In the genomic region with DNA sequence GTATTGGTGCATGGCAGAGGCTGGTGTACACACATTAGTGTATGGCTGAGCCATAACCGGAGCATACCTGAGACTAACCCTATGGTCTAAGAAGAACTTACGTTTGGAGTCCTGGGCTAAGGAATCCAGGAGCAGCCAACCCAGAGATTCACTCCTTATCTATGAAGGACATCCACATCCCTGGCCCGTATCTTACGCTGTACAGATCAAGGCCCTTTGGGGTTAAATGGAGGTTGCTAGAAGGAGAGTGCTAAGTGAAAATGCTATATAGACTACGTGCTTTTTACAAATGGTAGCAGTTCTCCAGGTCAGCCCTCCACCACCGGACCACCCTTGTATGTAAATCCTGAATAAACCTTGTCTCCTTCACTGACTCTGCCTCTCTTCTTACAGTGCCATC, we compare ENCODE assay signal across 11 cellular contexts. TPM values are rescaled to one million over a fixed set of nuclear protein-coding genes. Genes with fewer than 3 reads are reported as not detected.
DNase-seq lines count a peak whose midpoint lies in the region; ATAC-seq, FAIRE-seq and TF ChIP-seq lines count a peak whose summit lies in the region.
"Had no signal": no experiment of that assay in that cellular context is flagged by ENCODE, and none has a peak within 500 bp of the region (broad histone marks: within the 10 kb centered on the region; RNA-seq: fewer than 3 reads in every experiment).

No MANE protein-coding gene starts in this region.

- H3K4me3 ChIP-seq in heart right ventricle (peak overlapping the region in 6 of 10 donors; percentile 68 to 84 (median 74)), keratinocyte (ENCODE audit: control insufficient read depth in 2 of 3, extremely low read depth in 1 of 3, insufficient read depth in 2 of 3, low read depth in 1 of 3, low read length in 3 of 3) (peak overlapping the region; percentile 91 to 95 (median 92)), thoracic aorta (peak overlapping the region; percentile 76)

- H3K27me3 Mint-ChIP-seq in activated B cell treated with CpG ODN at 0.5 μM for 24 hours, result no peaks in the 10 kb centered on the region

- DNase-seq in heart right ventricle (no peak), left cardiac atrium (no peak), activated B cell treated with CpG ODN at 0.5 μM for 24 hours (no peak), keratinocyte (ENCODE audit: low read depth, low spot score) (no peak), thoracic aorta (ENCODE audit: low spot score) (no peak), EL (no peak), G401 (ENCODE audit: low spot score) (no peak), kidney glomerular epithelial cell (lab: John Stamatoyannopoulos, UW) (no peak)
- DNase-seq: COR-L47, NCI-H1436 treated with DMSO at 0.1 percent for 48 hours had no signal

- H3K27ac Mint-ChIP-seq in activated B cell treated with CpG ODN at 0.5 μM for 24 hours, result peak overlapping the region; percentile 46
- H3K27ac Mint-ChIP-seq: activated T-helper 1 cell treated with anti-CD3 and anti-CD28 coated beads, Interleukin-12 subunit alpha, Interleukin-12 subunit beta, Interleukin-2, Interleukin-4 antibody, amounts not matched to agents 30 ng/mL and 10 ng/mL and 1 ng/mL, durations not matched to agents 14 hours and 24 hours and 36 hours had no signal

- peaks cover 27% of the 10 kb centered on the region for H3K36me3 Mint-ChIP-seq in activated B cell treated with CpG ODN at 0.5 μM for 24 hours (ENCODE audit: low read depth)

- H3K9me1 ChIP-seq in keratinocyte (ENCODE audit: control insufficient read depth, extremely low read depth, insufficient read depth, low read length), result no peaks in the 10 kb centered on the region

- peak overlapping the region; percentile 98 for H3K9ac ChIP-seq in keratinocyte (ENCODE audit: control insufficient read depth, extremely low read depth, insufficient read depth, low read length)

- peaks cover 11% of the 10 kb centered on the region for H3K4me1 Mint-ChIP-seq in activated B cell treated with CpG ODN at 0.5 μM for 24 hours

- dilution Hi-C loops in keratinocyte (cut with MboI; ENCODE audit: extremely low pct_ligation_motif_present, low sequenced_read_pairs), result no loop called here

- peak overlapping the region; percentile 95 for H3K4me2 ChIP-seq in keratinocyte (ENCODE audit: control insufficient read depth, extremely low read depth, insufficient read depth, low read depth, low read length)

- H3K36me3 ChIP-seq in heart right ventricle (peaks cover 0 to 21% (median 0%) of the 10 kb centered on the region in 9 donors), keratinocyte (ENCODE audit: control insufficient read depth in 2 of 2, extremely low read depth in 1 of 2, insufficient read depth in 2 of 2, low read length in 2 of 2) (peaks cover 2 to 4% of the 10 kb centered on the region in 2 experiments), thoracic aorta (no peaks in the 10 kb centered on the region)

- in situ Hi-C loops in G401 (cut with HindIII; ENCODE audit: low sequenced_read_pairs), result no loop called here

- H2AFZ ChIP-seq in keratinocyte (ENCODE audit: control insufficient read depth, low read length), result no peak overlapping the region

- H3K4me3 Mint-ChIP-seq in activated B cell treated with CpG ODN at 0.5 μM for 24 hours, result no peak overlapping the region
- H3K4me3 Mint-ChIP-seq: activated T-helper 1 cell treated with anti-CD3 and anti-CD28 coated beads, Interleukin-12 subunit alpha, Interleukin-12 subunit beta, Interleukin-2, Interleukin-4 antibody, amounts not matched to agents 30 ng/mL and 10 ng/mL and 1 ng/mL, durations not matched to agents 14 hours and 24 hours and 36 hours had no signal

- peaks cover 50% of the 10 kb centered on the region for H3K79me2 ChIP-seq in keratinocyte (ENCODE audit: control insufficient read depth, insufficient read depth, low read length)

- H3K27ac ChIP-seq in heart right ventricle, result no peak overlapping the region
- H3K27ac ChIP-seq in keratinocyte (ENCODE audit: control insufficient read depth, insufficient read depth, low read length), result peak overlapping the region; percentile 98
- no peak overlapping the region for H3K27ac ChIP-seq in thoracic aorta

- H4K20me1 ChIP-seq in keratinocyte (ENCODE audit: control insufficient read depth, extremely low read depth, insufficient read depth, low read length), result no peaks in the 10 kb centered on the region

- 69 to 70% methylated on average over 6 of the region's 6 CpGs for WGBS in heart right ventricle, 2 donors

- CTCF ChIA-PET in activated B cell treated with CpG ODN at 0.5 μM for 24 hours (lab: Charles Lee), result no interaction called here

- no peaks in the 10 kb centered on the region for H3K27me3 ChIP-seq in heart right ventricle
- H3K27me3 ChIP-seq in keratinocyte (ENCODE audit: control insufficient read depth, extremely low read depth, insufficient read depth, low read length), result no peaks in the 10 kb centered on the region
- no peaks in the 10 kb centered on the region for H3K27me3 ChIP-seq in thoracic aorta (replicated peaks; ENCODE audit: insufficient read depth)

- intact Hi-C loops in heart right ventricle (cut with DNase I) (loop anchor here in 4 of 10 donors (5.0 to 10.0 kb wide), 2 partner anchors 33 to 196 kb away; a partner anchor contains a TSS), left cardiac atrium (cut with DNase I) (no loop called here), activated B cell treated with CpG ODN at 0.5 μM for 24 hours (cut with micrococcal nuclease) (no loop called here)

- ATAC-seq in heart right ventricle (no peak), left cardiac atrium (no peak), activated B cell treated with CpG ODN at 0.5 μM for 24 hours (ENCODE audit: low read depth) (no peak), thoracic aorta (ENCODE audit: insufficient number of reproducible peaks, low FRiP score, low read depth) (no peak)

- POLR2A ChIA-PET in activated B cell treated with CpG ODN at 0.5 μM for 24 hours (lab: Charles Lee), result no interaction called here

- H3K9me3 Mint-ChIP-seq in activated B cell treated with CpG ODN at 0.5 μM for 24 hours, result no peaks in the 10 kb centered on the region
- H3K9me3 Mint-ChIP-seq: activated T-helper 1 cell treated with anti-CD3 and anti-CD28 coated beads, Interleukin-12 subunit alpha, Interleukin-12 subunit beta, Interleukin-2, Interleukin-4 antibody, amounts not matched to agents 30 ng/mL and 10 ng/mL and 1 ng/mL, durations not matched to agents 14 hours and 24 hours and 36 hours had no signal

- FAIRE-seq in keratinocyte (lab: Jason Lieb, UNC), result peak; percentile 34

- H3K4me1 ChIP-seq in heart right ventricle (peaks cover 0 to 39% (median 33%) of the 10 kb centered on the region in 9 donors), keratinocyte (ENCODE audit: control insufficient read depth, extremely low read depth, insufficient read depth, low read length) (peaks cover 25% of the 10 kb centered on the region), thoracic aorta (ENCODE audit: control insufficient read depth in 1 of 2, low read depth in 2 of 2) (peaks cover 23 to 35% of the 10 kb centered on the region in 2 donors)

- H3K9me3 ChIP-seq in heart right ventricle, result no peaks in the 10 kb centered on the region
- no peaks in the 10 kb centered on the region for H3K9me3 ChIP-seq in keratinocyte (ENCODE audit: control insufficient read depth, low read depth, low read length)
- H3K9me3 ChIP-seq in thoracic aorta, result no peaks in the 10 kb centered on the region

- no peak for TF ChIP-seq CTCF in heart right ventricle (IDR thresholded peaks at IDR 0.05)
- TF ChIP-seq CTCF in activated B cell treated with CpG ODN at 0.5 μM for 24 hours (IDR thresholded peaks at IDR 0.05), result no peak
- TF ChIP-seq CTCF in keratinocyte (optimal IDR thresholded peaks at IDR 0.05 in 1 of 3, IDR thresholded peaks at IDR 0.05 in 1 of 3, conservative IDR thresholded peaks at IDR 0.05 in 1 of 3; ENCODE audit: extremely low read depth in 1 of 3, insufficient read depth in 2 of 3, low read length in 3 of 3), result no peak
- no peak for TF ChIP-seq CTCF in thoracic aorta (IDR thresholded peaks at IDR 0.05)

RNA-seq across cellular contexts. Expression of a gene that starts 1.9 kb away (rescaled TPM):
- 10 to 100 TPM; 44.3 to 61.7 (median 53.9) TPM for total RNA-seq in heart right ventricle
- 10 to 100 TPM; 53.8 to 55.9 TPM for polyA plus RNA-seq in heart right ventricle
- total RNA-seq in left cardiac atrium, result 10 to 100 TPM; 48.7 to 56.2 TPM
- total RNA-seq in activated B cell treated with CpG ODN at 0.5 μM for 24 hours, result 38.6 and 38.7 TPM in 2 replicates
- 25.5 to 43.9 TPM (median 31.9 TPM) in 3 replicates for polyA plus RNA-seq in keratinocyte
- polyA plus RNA-seq in keratinocyte (2011; ENCODE audit: low read depth), result 32.1 TPM
- polyA plus RNA-seq in keratinocyte (2011; cell fraction: cytosol; rRNA removed), result 23.6 and 30.6 TPM in 2 replicates
- 14.5 and 28.1 TPM in 2 replicates for polyA plus RNA-seq in keratinocyte (2011; cell fraction: nucleus; rRNA removed)
- 30.3 and 47.7 TPM in 2 replicates for polyA plus RNA-seq in keratinocyte (2012; ENCODE audit: low replicate concordance)
- 17.9 to 29.8 TPM (median 25.0 TPM) in 3 replicates for polyA minus RNA-seq in keratinocyte
- 24.2 TPM for polyA minus RNA-seq in keratinocyte (2011; cell fraction: cytosol; rRNA and poly(A)+ RNA removed)
- polyA minus RNA-seq in keratinocyte (2011; cell fraction: nucleus; rRNA and poly(A)+ RNA removed), result 15.2 and 22.6 TPM in 2 replicates
- 10 to 100 TPM; 30.8 to 36.0 TPM for total RNA-seq in thoracic aorta
- total RNA-seq in G401 (2014; rRNA removed; shearing (Covaris generic)), result 18.2 and 31.3 TPM in 2 replicates

RNA-seq across cellular contexts. Expression of a gene that starts 8.5 kb away (rescaled TPM):
- total RNA-seq in heart right ventricle, result 1 to 10 TPM; 1.7 to 4.7 (median 3.4) TPM
- polyA plus RNA-seq in heart right ventricle, result 1 to 10 TPM; 4.7 to 9.1 TPM
- 1 to 10 TPM; 3.6 to 4.3 TPM for total RNA-seq in left cardiac atrium
- 13.1 and 16.2 TPM in 2 replicates for total RNA-seq in activated B cell treated with CpG ODN at 0.5 μM for 24 hours
- polyA plus RNA-seq in keratinocyte, result 3.4 to 8.4 TPM (median 7.2 TPM) in 3 replicates
- polyA plus RNA-seq in keratinocyte (2011; ENCODE audit: low read depth), result 6.4 TPM
- 5.2 and 6.5 TPM in 2 replicates for polyA plus RNA-seq in keratinocyte (2011; cell fraction: cytosol; rRNA removed)
- polyA plus RNA-seq in keratinocyte (2011; cell fraction: nucleus; rRNA removed), result 6.5 and 12.1 TPM in 2 replicates
- 8.6 and 10.9 TPM in 2 replicates for polyA plus RNA-seq in keratinocyte (2012; ENCODE audit: low replicate concordance)
- 1.8 to 6.1 TPM in 2 of 3 replicates, not detected in the other for polyA minus RNA-seq in keratinocyte
- polyA minus RNA-seq in keratinocyte (2011; cell fraction: cytosol; rRNA and poly(A)+ RNA removed), result not detected
- polyA minus RNA-seq in keratinocyte (2011; cell fraction: nucleus; rRNA and poly(A)+ RNA removed), result 0.74 and 1.5 TPM in 2 replicates
- 1 to 10 TPM; 6.9 to 8.7 TPM for total RNA-seq in thoracic aorta
- total RNA-seq in G401 (2014; rRNA removed; shearing (Covaris generic)), result 1.7 and 2.3 TPM in 2 replicates
